23 cellular contexts compared by ENCODE assay signal in genomic region chr7:82818091-82818620, GRCh38.
DNase-seq lines count a peak whose midpoint lies in the region; ATAC-seq and TF ChIP-seq lines count a peak whose summit lies in the region.
"Had no signal": no experiment of that assay in that cellular context is flagged by ENCODE, and none has a peak within 500 bp of the region (broad histone marks: within the 10 kb centered on the region; RNA-seq: fewer than 3 reads in every experiment).

No MANE protein-coding gene starts in this region.

- H3K27me3 Mint-ChIP-seq in neural progenitor cell (ENCODE audit: insufficient read depth, low read depth): no peaks in the 10 kb centered on the region
- H3K27me3 Mint-ChIP-seq: B cell had no signal

- H3K4me2 ChIP-seq in neural progenitor cell: peak overlapping the region; percentile 65

- no peak for TF ChIP-seq CTCF in neural progenitor cell (IDR thresholded peaks at IDR 0.05)

- no peaks in the 10 kb centered on the region for H3K27me3 ChIP-seq in neural progenitor cell
- H3K27me3 ChIP-seq: SJSA1 had no signal

- H3K36me3 Mint-ChIP-seq in neural progenitor cell: peaks cover 1% of the 10 kb centered on the region
- H3K36me3 Mint-ChIP-seq: CD14-positive monocyte had no signal

- DNase-seq in G401 (ENCODE audit: low spot score) (peak; percentile 54), NCI-H146 (lab: John Stamatoyannopoulos, UW) (peak; percentile 63), cerebellum (ENCODE audit: low spot score) (peak; percentile 5), neural progenitor cell (ENCODE audit: low spot score) (peak; percentile 79), medulla oblongata (ENCODE audit: extremely low spot score) (no peak), COLO829 (ENCODE audit: low spot score) (no peak)
- no peak for DNase-seq in activated CD4-positive, alpha-beta T cell treated with anti-CD3 and anti-CD28 coated beads, Interleukin-2, amount 50 U/mL, for 48 hours
- DNase-seq: COR-L47, DMS 273 treated with DMSO at 0.1 percent for 48 hours, DMS79 treated with DMSO at 0.1 percent for 48 hours, MM.1S, NCI-H1048, NCI-H1417 treated with DMSO at 0.1 percent for 48 hours, NCI-H1930, NCI-H2227 treated with DMSO at 0.1 percent for 48 hours, NCI-H510A had no signal

- in situ Hi-C loops in G401 (cut with HindIII; ENCODE audit: low sequenced_read_pairs): no loop called here

- H3K27ac ChIP-seq in neural progenitor cell: peak overlapping the region; percentile 75
- H3K27ac ChIP-seq: SJSA1 had no signal

- H2AFZ ChIP-seq in neural progenitor cell (replicated peaks): peak overlapping the region; percentile 14

- ATAC-seq in HG02885 (IDR thresholded peaks at IDR 0.05; ENCODE audit: poor library complexity, unreplicated experiment): no peak
- ATAC-seq: K562, Right ventricle myocardium inferior had no signal

- peaks cover 16% of the 10 kb centered on the region for H3F3A ChIP-seq in neural progenitor cell (ENCODE audit: low read depth)

- no peaks in the 10 kb centered on the region for H3K9me3 ChIP-seq in neural progenitor cell (ENCODE audit: low read depth)
- H3K9me3 ChIP-seq: HAP-1, SJSA1 had no signal

- no peak overlapping the region for H3K9ac ChIP-seq in neural progenitor cell

- no peaks in the 10 kb centered on the region for H3K79me2 ChIP-seq in neural progenitor cell (ENCODE audit: low read depth)

- H3K4me3 Mint-ChIP-seq in neural progenitor cell: no peak overlapping the region
- H3K4me3 Mint-ChIP-seq: B cell, CD14-positive monocyte had no signal

- no peaks in the 10 kb centered on the region for H3K36me3 ChIP-seq in neural progenitor cell
- H3K36me3 ChIP-seq: HAP-1, SJSA1 had no signal

- H3K4me1 ChIP-seq in neural progenitor cell: peaks cover 39% of the 10 kb centered on the region
- H3K4me1 ChIP-seq: SJSA1 had no signal

- H4K20me1 ChIP-seq in neural progenitor cell (ENCODE audit: low read depth): no peaks in the 10 kb centered on the region

- no peak overlapping the region for H3K27ac Mint-ChIP-seq in neural progenitor cell
- H3K27ac Mint-ChIP-seq: B cell, CD14-positive monocyte had no signal

- peaks cover 31% of the 10 kb centered on the region for H3K4me1 Mint-ChIP-seq in neural progenitor cell
- H3K4me1 Mint-ChIP-seq: B cell, CD14-positive monocyte had no signal

- H3K9me3 Mint-ChIP-seq in neural progenitor cell: no peaks in the 10 kb centered on the region

- no peak overlapping the region for H3K4me3 ChIP-seq in neural progenitor cell
- H3K4me3 ChIP-seq: HAP-1, K562, SJSA1 had no signal

Comparison
In these comparisons a context has a peak if more than half of its experiments do, and no peak if none do; other contexts are left out.
1. DNase-seq: peak in G401 (single experiment), NCI-H146 (single experiment), cerebellum (single experiment) and neural progenitor cell (single experiment); none in medulla oblongata (single experiment), COLO829 (single experiment) and activated CD4-positive, alpha-beta T cell treated with anti-CD3 and anti-CD28 coated beads, Interleukin-2, amount 50 U/mL, for 48 hours (0 of 2).